Comparison of ENCODE assay signal across 11 cellular contexts in genomic region chr11:68822546-68822945, GRCh38.
"Had no signal": no experiment of that assay in that cellular context is flagged by ENCODE, and none has a peak within 500 bp of the region (broad histone marks: within the 10 kb centered on the region; RNA-seq: fewer than 3 reads in every experiment).

No MANE protein-coding gene starts in this region.

- H2AFZ ChIP-seq: GM23248, GM23338 had no signal

- DNase-seq: GM23248, GOT3, H7, H9, HCEC 1CT, HFFc6 had no signal

- H3K4me2 ChIP-seq: GM23338 had no signal

- FAIRE-seq: H1, H54 had no signal

- H3K4me3 ChIP-seq: GM23248, GM23338, HAP-1 had no signal

- H3K9me3 ChIP-seq: HAP-1 had no signal

- ATAC-seq: GM23338, HCT116 had no signal

- H3K36me3 ChIP-seq: HAP-1 had no signal

- H3K27ac Mint-ChIP-seq: GM23338, H9, HFFc6 had no signal

- H3K27ac ChIP-seq: GM23248 had no signal

- H3K9me3 Mint-ChIP-seq: GM23338, H9, HFFc6 had no signal

- H3K4me1 Mint-ChIP-seq: GM23338 had no signal

- H3K4me3 Mint-ChIP-seq: GM23338, H9, HFFc6 had no signal

- H3K9ac ChIP-seq: GM23248 had no signal
